ENCODE assay signal across 17 cellular contexts in the genomic region with DNA sequence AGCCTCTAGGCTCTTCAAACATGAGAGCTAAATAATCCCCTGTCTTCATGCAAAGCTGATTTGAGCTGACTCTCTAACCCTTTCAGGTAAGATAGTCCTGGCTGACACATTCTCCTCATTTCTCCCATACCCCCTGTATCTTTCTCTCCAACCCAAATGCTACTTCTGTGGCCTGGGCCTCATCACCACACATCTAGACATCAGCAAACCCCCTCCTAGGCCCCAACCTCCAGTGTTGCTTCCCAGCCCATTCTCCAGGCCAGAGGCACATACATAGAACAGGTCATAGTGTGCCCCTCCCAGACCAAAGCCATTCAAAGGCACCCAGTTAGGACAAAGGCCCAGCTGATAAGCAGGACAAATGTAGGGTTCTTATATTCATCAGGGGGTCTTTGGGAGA.
"Had no signal": no experiment of that assay in that cellular context is flagged by ENCODE, and none has a peak within 500 bp of the region (broad histone marks: within the 10 kb centered on the region; RNA-seq: fewer than 3 reads in every experiment).

No MANE protein-coding gene starts in this region.

- H3K9me3 ChIP-seq: ovary, prostate gland, uterus had no signal

- H3K27me3 ChIP-seq: ovary, uterus had no signal

- H3K4me3 ChIP-seq: coronary artery, ovary, prostate gland, uterus had no signal

- H3K4me1 ChIP-seq: uterus had no signal

- H3K36me3 ChIP-seq: ovary, prostate gland, uterus, WERI-Rb-1 had no signal

- ATAC-seq: activated T-cell treated with anti-CD3 and anti-CD28 coated beads, Interleukin-2, amount 50 U/mL, for 4 hours; SK-N-SH treated with all-trans-retinoic acid at 6 μM for 48 hours; T-cell had no signal

- H3K27ac ChIP-seq: coronary artery, ovary, prostate gland, uterus, WERI-Rb-1 had no signal

- DNase-seq: activated CD4-positive, alpha-beta T cell treated with anti-CD3 and anti-CD28 coated beads, Interleukin-2, amount 10 ng/mL, durations not matched to agents 7 days and 5 days; activated CD4-positive, CD25-positive, alpha-beta regulatory T cell treated with anti-CD3 and anti-CD28 coated beads, Interleukin-2, amount 50 U/mL, for 72 hours; activated naive CD4-positive, alpha-beta T cell treated with anti-CD3 and anti-CD28 coated beads for 36 hours; activated naive CD8-positive, alpha-beta T cell treated with anti-CD3 and anti-CD28 coated beads, Interleukin-2, amount 10 ng/mL, durations not matched to agents 7 days and 5 days; activated T-cell treated with anti-CD3 and anti-CD28 coated beads, Interleukin-2, amount 50 U/mL, for 4 hours; amniotic stem cell; cerebellar nuclear complex; foreskin fibroblast; ovary; stimulated activated CD4-positive, alpha-beta T cell treated with anti-CD3 and anti-CD28 coated beads, Interleukin-4, amount 100 ng/mL, for 24 hours; stimulated activated naive CD4-positive, alpha-beta T cell treated with Interleukin-2 at 50 U/mL for 16 hours; T-cell; uterus; WERI-Rb-1 had no signal
